In the genomic region with DNA sequence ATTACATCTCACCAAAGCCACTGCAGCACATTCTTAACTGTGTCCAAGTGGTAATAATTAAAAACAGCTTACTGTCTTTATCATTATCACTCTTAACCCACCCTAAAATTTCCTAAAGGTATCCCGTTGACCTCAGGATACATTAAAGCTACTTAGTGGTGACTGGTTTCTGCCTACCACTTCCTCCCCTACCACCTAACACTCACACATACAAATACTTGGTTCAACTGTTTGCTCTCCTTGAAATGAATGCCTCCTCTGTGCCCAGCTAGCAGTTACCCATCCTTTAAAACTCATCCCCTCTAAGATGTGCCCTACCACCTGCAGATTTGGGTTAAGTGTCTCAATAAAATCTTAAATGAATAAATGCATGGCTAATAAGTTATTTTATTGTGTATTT, we compare ENCODE assay signal across 1 cellular context.
TF ChIP-seq lines count a peak whose summit lies in the region.

No MANE protein-coding gene starts in this region.

TF ChIP-seq in GM12878, 131 proteins besides CTCF, POLR2A, EP300 and RAD21 (continued from another document):
- TF ChIP-seq, protein P1, sequence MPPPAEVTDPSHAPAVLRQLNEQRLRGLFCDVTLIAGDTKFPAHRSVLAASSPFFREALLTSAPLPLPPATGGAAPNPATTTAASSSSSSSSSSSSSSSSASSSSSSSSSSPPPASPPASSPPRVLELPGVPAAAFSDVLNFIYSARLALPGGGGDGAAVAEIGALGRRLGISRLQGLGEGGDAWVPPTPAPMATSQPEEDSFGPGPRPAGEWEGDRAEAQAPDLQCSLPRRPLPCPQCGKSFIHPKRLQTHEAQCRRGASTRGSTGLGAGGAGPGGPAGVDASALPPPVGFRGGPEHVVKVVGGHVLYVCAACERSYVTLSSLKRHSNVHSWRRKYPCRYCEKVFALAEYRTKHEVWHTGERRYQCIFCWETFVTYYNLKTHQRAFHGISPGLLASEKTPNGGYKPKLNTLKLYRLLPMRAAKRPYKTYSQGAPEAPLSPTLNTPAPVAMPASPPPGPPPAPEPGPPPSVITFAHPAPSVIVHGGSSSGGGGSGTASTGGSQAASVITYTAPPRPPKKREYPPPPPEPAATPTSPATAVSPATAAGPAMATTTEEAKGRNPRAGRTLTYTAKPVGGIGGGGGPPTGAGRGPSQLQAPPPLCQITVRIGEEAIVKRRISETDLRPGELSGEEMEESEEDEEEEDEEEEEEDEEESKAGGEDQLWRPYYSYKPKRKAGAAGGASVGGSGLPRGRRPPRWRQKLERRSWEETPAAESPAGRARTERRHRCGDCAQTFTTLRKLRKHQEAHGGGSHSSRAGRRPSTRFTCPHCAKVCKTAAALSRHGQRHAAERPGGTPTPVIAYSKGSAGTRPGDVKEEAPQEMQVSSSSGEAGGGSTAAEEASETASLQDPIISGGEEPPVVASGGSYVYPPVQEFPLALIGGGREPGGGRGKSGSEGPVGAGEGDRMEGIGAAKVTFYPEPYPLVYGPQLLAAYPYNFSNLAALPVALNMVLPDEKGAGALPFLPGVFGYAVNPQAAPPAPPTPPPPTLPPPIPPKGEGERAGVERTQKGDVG (CRISPR knock-in tag; IDR thresholded peaks at IDR 0.05) = no peak
- TF ChIP-seq ZBED1 (IDR thresholded peaks at IDR 0.05; ENCODE audit: borderline replicate concordance) (no peak), ETV6 (conservative IDR thresholded peaks at IDR 0.05 in 1 of 2, IDR thresholded peaks at IDR 0.05 in 1 of 2; ENCODE audit: borderline replicate concordance in 1 of 2, low read depth in 1 of 2) (no peak), HDAC6 (IDR thresholded peaks at IDR 0.05; ENCODE audit: unreplicated experiment) (no peak), NBN (IDR thresholded peaks at IDR 0.05) (no peak), BHLHE40 (IDR thresholded peaks at IDR 0.05; ENCODE audit: borderline replicate concordance in 1 of 2, low read depth in 2 of 2, low read length in 1 of 2) (no peak), RUNX3 (IDR thresholded peaks at IDR 0.05; ENCODE audit: low read length) (no peak), HCFC1 (IDR thresholded peaks at IDR 0.05; ENCODE audit: low read length) (no peak), CHD1 (IDR thresholded peaks at IDR 0.05; ENCODE audit: low read depth, low read length) (no peak), ZNF384 (IDR thresholded peaks at IDR 0.05; ENCODE audit: borderline replicate concordance, low read depth, low read length) (no peak), RFX5 (IDR thresholded peaks at IDR 0.05; ENCODE audit: low read depth, low read length) (no peak), SMC3 (IDR thresholded peaks at IDR 0.05; ENCODE audit: borderline replicate concordance, low read length) (no peak), BRCA1 (IDR thresholded peaks at IDR 0.05; ENCODE audit: low read depth, low read length) (no peak)
- TF ChIP-seq, protein P2, sequence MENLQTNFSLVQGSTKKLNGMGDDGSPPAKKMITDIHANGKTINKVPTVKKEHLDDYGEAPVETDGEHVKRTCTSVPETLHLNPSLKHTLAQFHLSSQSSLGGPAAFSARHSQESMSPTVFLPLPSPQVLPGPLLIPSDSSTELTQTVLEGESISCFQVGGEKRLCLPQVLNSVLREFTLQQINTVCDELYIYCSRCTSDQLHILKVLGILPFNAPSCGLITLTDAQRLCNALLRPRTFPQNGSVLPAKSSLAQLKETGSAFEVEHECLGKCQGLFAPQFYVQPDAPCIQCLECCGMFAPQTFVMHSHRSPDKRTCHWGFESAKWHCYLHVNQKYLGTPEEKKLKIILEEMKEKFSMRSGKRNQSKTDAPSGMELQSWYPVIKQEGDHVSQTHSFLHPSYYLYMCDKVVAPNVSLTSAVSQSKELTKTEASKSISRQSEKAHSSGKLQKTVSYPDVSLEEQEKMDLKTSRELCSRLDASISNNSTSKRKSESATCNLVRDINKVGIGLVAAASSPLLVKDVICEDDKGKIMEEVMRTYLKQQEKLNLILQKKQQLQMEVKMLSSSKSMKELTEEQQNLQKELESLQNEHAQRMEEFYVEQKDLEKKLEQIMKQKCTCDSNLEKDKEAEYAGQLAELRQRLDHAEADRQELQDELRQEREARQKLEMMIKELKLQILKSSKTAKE (IDR thresholded peaks at IDR 0.05; ENCODE audit: low read depth, poor library complexity, severe bottlenecking) = no peak
- TF ChIP-seq, protein P3, sequence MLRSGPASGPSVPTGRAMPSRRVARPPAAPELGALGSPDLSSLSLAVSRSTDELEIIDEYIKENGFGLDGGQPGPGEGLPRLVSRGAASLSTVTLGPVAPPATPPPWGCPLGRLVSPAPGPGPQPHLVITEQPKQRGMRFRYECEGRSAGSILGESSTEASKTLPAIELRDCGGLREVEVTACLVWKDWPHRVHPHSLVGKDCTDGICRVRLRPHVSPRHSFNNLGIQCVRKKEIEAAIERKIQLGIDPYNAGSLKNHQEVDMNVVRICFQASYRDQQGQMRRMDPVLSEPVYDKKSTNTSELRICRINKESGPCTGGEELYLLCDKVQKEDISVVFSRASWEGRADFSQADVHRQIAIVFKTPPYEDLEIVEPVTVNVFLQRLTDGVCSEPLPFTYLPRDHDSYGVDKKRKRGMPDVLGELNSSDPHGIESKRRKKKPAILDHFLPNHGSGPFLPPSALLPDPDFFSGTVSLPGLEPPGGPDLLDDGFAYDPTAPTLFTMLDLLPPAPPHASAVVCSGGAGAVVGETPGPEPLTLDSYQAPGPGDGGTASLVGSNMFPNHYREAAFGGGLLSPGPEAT (IDR thresholded peaks at IDR 0.05; ENCODE audit: low read depth) = no peak
- TF ChIP-seq, protein P4, sequence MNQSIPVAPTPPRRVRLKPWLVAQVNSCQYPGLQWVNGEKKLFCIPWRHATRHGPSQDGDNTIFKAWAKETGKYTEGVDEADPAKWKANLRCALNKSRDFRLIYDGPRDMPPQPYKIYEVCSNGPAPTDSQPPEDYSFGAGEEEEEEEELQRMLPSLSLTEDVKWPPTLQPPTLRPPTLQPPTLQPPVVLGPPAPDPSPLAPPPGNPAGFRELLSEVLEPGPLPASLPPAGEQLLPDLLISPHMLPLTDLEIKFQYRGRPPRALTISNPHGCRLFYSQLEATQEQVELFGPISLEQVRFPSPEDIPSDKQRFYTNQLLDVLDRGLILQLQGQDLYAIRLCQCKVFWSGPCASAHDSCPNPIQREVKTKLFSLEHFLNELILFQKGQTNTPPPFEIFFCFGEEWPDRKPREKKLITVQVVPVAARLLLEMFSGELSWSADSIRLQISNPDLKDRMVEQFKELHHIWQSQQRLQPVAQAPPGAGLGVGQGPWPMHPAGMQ (IDR thresholded peaks at IDR 0.05; ENCODE audit: borderline replicate concordance) = no peak
- TF ChIP-seq, protein P5, sequence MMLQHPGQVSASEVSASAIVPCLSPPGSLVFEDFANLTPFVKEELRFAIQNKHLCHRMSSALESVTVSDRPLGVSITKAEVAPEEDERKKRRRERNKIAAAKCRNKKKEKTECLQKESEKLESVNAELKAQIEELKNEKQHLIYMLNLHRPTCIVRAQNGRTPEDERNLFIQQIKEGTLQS (IDR thresholded peaks at IDR 0.05; ENCODE audit: borderline replicate concordance, extremely low read depth, low read depth, low read length) = no peak
